25 cellular contexts compared by ENCODE assay signal in the genomic region with DNA sequence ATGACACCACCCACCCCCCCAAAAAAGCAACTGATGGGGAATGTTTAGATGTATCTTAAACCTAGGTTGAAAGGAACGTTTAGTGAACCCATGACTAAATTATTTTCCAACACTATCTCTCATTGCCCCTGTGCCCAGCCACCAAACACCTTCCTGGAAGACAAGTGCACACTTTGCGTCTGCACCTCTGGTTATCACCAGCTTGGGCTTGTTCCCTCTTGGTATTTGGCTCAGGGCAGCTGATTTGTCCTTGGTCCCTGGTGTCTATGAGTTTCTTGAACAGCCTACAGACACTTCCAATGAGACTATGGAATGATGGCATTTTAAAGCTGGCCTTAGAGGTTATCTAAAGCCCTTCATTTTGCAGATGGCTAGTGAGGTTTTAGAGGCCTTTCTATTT. TPM values are rescaled to one million over a fixed set of nuclear protein-coding genes. Genes with fewer than 3 reads are reported as not detected.
A peak's percentile ranks its signal among the peaks of the same experiment; 100 is the strongest.
DNase-seq lines count a peak whose midpoint lies in the region; ATAC-seq lines count a peak whose summit lies in the region.
"Had no signal": no experiment of that assay in that cellular context is flagged by ENCODE, and none has a peak within 500 bp of the region (broad histone marks: within the 10 kb centered on the region; RNA-seq: fewer than 3 reads in every experiment).

No MANE protein-coding gene starts in this region.

- intact Hi-C loops in left ventricle myocardium superior (cut with micrococcal nuclease) (no loop called here), Right ventricle myocardium superior (cut with DNase I) (no loop called here)

- ATAC-seq in left ventricle myocardium superior (peak; percentile 72), Right ventricle myocardium superior (ENCODE audit: poor library complexity) (no peak)
- ATAC-seq: A549; CD8-positive, alpha-beta T cell had no signal

- DNase-seq in left ventricle myocardium superior (no peak), Right ventricle myocardium superior (no peak)
- DNase-seq: 8988T; ACHN; AML-193; BE2C; C1 segment of cervical spinal cord; Caco-2; Calu3; CD4-positive, alpha-beta memory T cell; CD4-positive, alpha-beta T cell; CD4-positive, CD25-positive, alpha-beta regulatory T cell; CD8-positive, alpha-beta memory T cell; CD8-positive, alpha-beta T cell; COR-L47; DMS 273 treated with DMSO at 0.1 percent for 48 hours; DMS153; DMS53; DMS79; DMS79 treated with DMSO at 0.1 percent for 48 hours; DND-41; EL had no signal

RNA-seq across cellular contexts. Expression of a gene that starts 15.5 kb away (rescaled TPM):
- total RNA-seq in left ventricle myocardium superior (9.7 TPM), Right ventricle myocardium superior (7.6 TPM)
- total RNA-seq: A172; B cell; CD4-positive, CD25-positive, alpha-beta regulatory T cell had no signal

RNA-seq across cellular contexts. Expression of a gene that starts 30.1 kb away (rescaled TPM):
- total RNA-seq in left ventricle myocardium superior (35.1 TPM), Right ventricle myocardium superior (33.1 TPM)
